Comparison of ENCODE assay signal across 8 cellular contexts in the genomic region with DNA sequence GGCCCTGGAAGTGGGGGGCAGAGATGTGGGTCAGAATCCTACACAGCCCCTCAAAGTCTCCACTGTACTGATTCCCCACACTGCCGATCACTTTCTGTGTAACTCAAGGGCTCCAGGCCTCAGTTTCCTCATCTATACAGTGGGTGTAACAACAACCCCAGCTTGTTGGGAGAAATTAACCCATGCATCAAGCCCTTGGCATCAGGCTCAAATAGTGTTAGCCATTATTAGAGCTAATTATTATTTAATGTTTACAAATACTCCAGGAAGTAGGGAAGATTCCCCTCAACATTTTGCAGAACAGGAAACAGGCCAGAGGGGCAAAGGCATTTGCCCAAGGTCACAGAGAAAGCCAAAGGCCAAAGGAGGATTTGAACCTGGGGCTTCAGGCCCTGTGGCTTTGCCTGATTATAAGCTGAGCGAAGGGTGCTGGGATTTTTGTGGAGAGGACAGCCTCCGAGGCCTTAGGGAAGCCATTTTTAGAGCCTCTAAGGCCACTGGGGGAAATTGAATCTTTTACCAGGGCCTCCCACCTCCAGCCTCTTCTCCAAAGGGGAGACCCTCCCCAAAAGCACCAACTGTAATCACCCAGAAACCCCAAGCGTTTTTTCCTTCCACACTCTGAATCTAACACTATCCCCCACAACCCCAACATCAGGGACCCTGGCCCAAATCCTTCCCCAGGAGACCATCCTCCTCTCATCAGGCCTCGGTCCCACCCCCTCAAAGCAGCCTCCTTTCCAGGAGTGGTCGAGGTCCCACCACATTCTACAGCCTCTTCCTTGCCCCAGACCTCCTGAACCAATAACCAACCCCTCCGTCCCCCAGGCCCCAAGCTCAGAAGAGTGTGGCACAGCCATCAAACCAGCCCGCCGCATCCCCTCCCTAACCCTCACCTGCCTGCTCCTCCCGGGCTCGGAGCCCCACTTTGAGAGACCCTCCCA. TPM values are rescaled to one million over a fixed set of nuclear protein-coding genes. Genes with fewer than 3 reads are reported as not detected.
DNase-seq lines count a peak whose midpoint lies in the region; ATAC-seq, FAIRE-seq and TF ChIP-seq lines count a peak whose summit lies in the region.

No MANE protein-coding gene starts in this region.

- peak overlapping the region; percentile 90 for H3K27ac ChIP-seq in suprapubic skin

- no peak for ATAC-seq in activated CD4-positive, CD25-positive, alpha-beta regulatory T cell treated with anti-CD3 and anti-CD28 coated beads, Interleukin-2, amount 50 U/mL, for 24 hours

- peaks cover 48% of the 10 kb centered on the region for H3K36me3 Mint-ChIP-seq in activated T-cell treated with anti-CD3 and anti-CD28 coated beads, Interleukin-2, amount 50 U/mL, for 24 hours (ENCODE audit: low read depth)
- peaks cover 7% of the 10 kb centered on the region for H3K36me3 Mint-ChIP-seq in activated naive CD8-positive, alpha-beta T cell treated with anti-CD3 and anti-CD28 coated beads for 36 hours

- no peak for TF ChIP-seq CTCF in suprapubic skin (IDR thresholded peaks at IDR 0.05)

- 15% methylated on average over 11 of the region's 11 CpGs for WGBS in suprapubic skin

- no peak for TF ChIP-seq EP300 in suprapubic skin (IDR thresholded peaks at IDR 0.05)

- no peaks in the 10 kb centered on the region for H3K27me3 ChIP-seq in suprapubic skin

- TF ChIP-seq POLR2A in suprapubic skin (IDR thresholded peaks at IDR 0.05): no peak

- H3K27me3 Mint-ChIP-seq in activated T-cell treated with anti-CD3 and anti-CD28 coated beads, Interleukin-2, amount 50 U/mL, for 24 hours: no peaks in the 10 kb centered on the region
- no peaks in the 10 kb centered on the region for H3K27me3 Mint-ChIP-seq in activated naive CD8-positive, alpha-beta T cell treated with anti-CD3 and anti-CD28 coated beads for 36 hours

- FAIRE-seq in RCC 7860 (lab: Jason Lieb, UNC): no peak

- H3K4me3 ChIP-seq in suprapubic skin: peak overlapping the region; percentile 66

- H3K4me1 ChIP-seq in suprapubic skin: peaks cover 16% of the 10 kb centered on the region

- peak overlapping the region; percentile 89 for H3K4me3 Mint-ChIP-seq in activated T-cell treated with anti-CD3 and anti-CD28 coated beads, Interleukin-2, amount 50 U/mL, for 24 hours
- H3K4me3 Mint-ChIP-seq in activated naive CD8-positive, alpha-beta T cell treated with anti-CD3 and anti-CD28 coated beads for 36 hours: peak overlapping the region; percentile 93

- H3K9me3 ChIP-seq in suprapubic skin: no peaks in the 10 kb centered on the region

- peak; percentile 48 for DNase-seq in activated T-cell treated with anti-CD3 and anti-CD28 coated beads, Interleukin-2, amount 50 U/mL, for 24 hours
- DNase-seq in activated T-cell treated with anti-CD3 and anti-CD28 coated beads for 4 hours: no peak
- DNase-seq in activated naive CD8-positive, alpha-beta T cell treated with anti-CD3 and anti-CD28 coated beads for 36 hours: no peak
- DNase-seq in iPS-NIHi7 (ENCODE audit: extremely low spot score): peak; percentile 54
- no peak for DNase-seq in suprapubic skin (ENCODE audit: low spot score in 2 of 2)
- no peak for DNase-seq in RCC 7860 (ENCODE audit: low spot score)
- DNase-seq in NCI-H1930 (lab: John Stamatoyannopoulos, UW): no peak

- H3K4me1 Mint-ChIP-seq in activated T-cell treated with anti-CD3 and anti-CD28 coated beads, Interleukin-2, amount 50 U/mL, for 24 hours (ENCODE audit: low read depth): peaks cover 27% of the 10 kb centered on the region
- H3K4me1 Mint-ChIP-seq in activated naive CD8-positive, alpha-beta T cell treated with anti-CD3 and anti-CD28 coated beads for 36 hours: peaks cover 12% of the 10 kb centered on the region

- peaks cover 31% of the 10 kb centered on the region for H3K36me3 ChIP-seq in suprapubic skin

- no peaks in the 10 kb centered on the region for H3K9me3 Mint-ChIP-seq in activated T-cell treated with anti-CD3 and anti-CD28 coated beads, Interleukin-2, amount 50 U/mL, for 24 hours
- no peaks in the 10 kb centered on the region for H3K9me3 Mint-ChIP-seq in activated naive CD8-positive, alpha-beta T cell treated with anti-CD3 and anti-CD28 coated beads for 36 hours

- H3K27ac Mint-ChIP-seq in activated T-cell treated with anti-CD3 and anti-CD28 coated beads, Interleukin-2, amount 50 U/mL, for 24 hours: peak overlapping the region; percentile 93
- peak overlapping the region; percentile 92 for H3K27ac Mint-ChIP-seq in activated naive CD8-positive, alpha-beta T cell treated with anti-CD3 and anti-CD28 coated beads for 36 hours

RNA-seq across cellular contexts. Expression of gene FKBP8, which starts 1.1 kb away (rescaled TPM):
- total RNA-seq in activated naive CD8-positive, alpha-beta T cell treated with anti-CD3 and anti-CD28 coated beads for 36 hours: 100 to 1,000 TPM; 168 to 170 TPM
- total RNA-seq in suprapubic skin: 100 to 1,000 TPM; 194 to 217 (median 203) TPM

RNA-seq across cellular contexts. Expression of gene KXD1, which starts 15.4 kb away (rescaled TPM):
- 100 to 1,000 TPM; 116 to 124 TPM for total RNA-seq in activated naive CD8-positive, alpha-beta T cell treated with anti-CD3 and anti-CD28 coated beads for 36 hours
- 100 to 1,000 TPM in 1 of 4 donors, 10 to 100 TPM in 3; 72.4 to 107 (median 89.4) TPM for total RNA-seq in suprapubic skin

RNA-seq across cellular contexts. Expression of gene ELL, which starts 20.4 kb away (rescaled TPM):
- 10 to 100 TPM; 20.0 to 21.0 TPM for total RNA-seq in activated naive CD8-positive, alpha-beta T cell treated with anti-CD3 and anti-CD28 coated beads for 36 hours
- total RNA-seq in suprapubic skin: 10 to 100 TPM; 27.0 to 59.5 (median 36.9) TPM

RNA-seq across cellular contexts. Expression of gene UBA52, which starts 29.4 kb away (rescaled TPM):
- 1,000 to 10,000 TPM; 1,816 to 1,826 TPM for total RNA-seq in activated naive CD8-positive, alpha-beta T cell treated with anti-CD3 and anti-CD28 coated beads for 36 hours
- total RNA-seq in suprapubic skin: 1,000 to 10,000 TPM in 1 of 4 donors, 100 to 1,000 TPM in 3; 405 to 1,087 (median 865) TPM

RNA-seq across cellular contexts. Expression of gene REX1BD, which starts 46.3 kb away (rescaled TPM):
- 10 to 100 TPM; 71.6 to 74.7 TPM for total RNA-seq in activated naive CD8-positive, alpha-beta T cell treated with anti-CD3 and anti-CD28 coated beads for 36 hours
- 10 to 100 TPM; 77.0 to 86.7 (median 82.6) TPM for total RNA-seq in suprapubic skin

Comparison
In these comparisons a context has a peak if more than half of its experiments do, and no peak if none do; other contexts are left out.
1. DNase-seq: peak in activated T-cell treated with anti-CD3 and anti-CD28 coated beads, Interleukin-2, amount 50 U/mL, for 24 hours (single experiment) and iPS-NIHi7 (single experiment); none in activated T-cell treated with anti-CD3 and anti-CD28 coated beads for 4 hours (single experiment), activated naive CD8-positive, alpha-beta T cell treated with anti-CD3 and anti-CD28 coated beads for 36 hours (single experiment), suprapubic skin (0 of 2), RCC 7860 (single experiment) and NCI-H1930 (0 of 2).